In genomic region chr10:82564353-82565218, GRCh38 we compare ENCODE assay signal across 24 cellular contexts.
DNase-seq lines count a peak whose midpoint lies in the region; ATAC-seq and TF ChIP-seq lines count a peak whose summit lies in the region.
"Had no signal": no experiment of that assay in that cellular context is flagged by ENCODE, and none has a peak within 500 bp of the region (broad histone marks: within the 10 kb centered on the region; RNA-seq: fewer than 3 reads in every experiment).

No MANE protein-coding gene starts in this region.

- in situ Hi-C loops in mammary epithelial cell (cut with MboI; ENCODE audit: low sequenced_read_pairs in 2 of 2) (no loop called here), G401 (cut with HindIII; ENCODE audit: low sequenced_read_pairs) (no loop called here)

- H3K9me3 ChIP-seq in mammary epithelial cell (replicated peaks; ENCODE audit: insufficient read depth, low read length) = no peaks in the 10 kb centered on the region
- no peaks in the 10 kb centered on the region for H3K9me3 ChIP-seq in OCI-LY1 (ENCODE audit: low read length)
- H3K9me3 ChIP-seq: heart right ventricle, transverse colon had no signal

- dilution Hi-C loops in mammary epithelial cell (cut with HindIII; ENCODE audit: low sequenced_read_pairs) = no loop called here

- H3K79me2 ChIP-seq in mammary epithelial cell (ENCODE audit: insufficient read depth, low read length) = no peaks in the 10 kb centered on the region
- peaks cover 95% of the 10 kb centered on the region for H3K79me2 ChIP-seq in OCI-LY1 (ENCODE audit: insufficient read depth, low read length)

- H3K9ac ChIP-seq in mammary epithelial cell (ENCODE audit: insufficient read depth, low read length) (no peak overlapping the region), OCI-LY1 (ENCODE audit: low read length) (no peak overlapping the region)

- H3K4me1 Mint-ChIP-seq in MCF 10A (ENCODE audit: insufficient read depth, unreplicated experiment) = peaks cover 13% of the 10 kb centered on the region
- no peaks in the 10 kb centered on the region for H3K4me1 Mint-ChIP-seq in activated T-cell treated with anti-CD3 and anti-CD28 coated beads, Interleukin-2, amount 50 U/mL, for 24 hours (ENCODE audit: low read depth)
- H3K4me1 Mint-ChIP-seq: central memory CD8-positive, alpha-beta T cell; H9; immature natural killer cell had no signal

- H3K36me3 ChIP-seq in mammary epithelial cell (ENCODE audit: insufficient read depth, low read length) = no peaks in the 10 kb centered on the region
- peaks cover 82% of the 10 kb centered on the region for H3K36me3 ChIP-seq in OCI-LY1 (ENCODE audit: insufficient read depth, low read length)
- H3K36me3 ChIP-seq: heart right ventricle, transverse colon had no signal

- H3K27ac ChIP-seq in mammary epithelial cell (ENCODE audit: insufficient read depth, low read depth, low read length) = no peak overlapping the region
- peak overlapping the region; percentile 27 for H3K27ac ChIP-seq in OCI-LY1 (ENCODE audit: low read depth, low read length, poor library complexity, severe bottlenecking)
- H3K27ac ChIP-seq: heart right ventricle, transverse colon, VCaP had no signal

- BruUV-seq in MCF 10A (replicated peaks; lab: Mats Ljungman, UMichigan) = no TSS peak
- BruUV-seq in mammary epithelial cell (replicated peaks; lab: Mats Ljungman, UMichigan) = no TSS peak

- H3K4me3 ChIP-seq in mammary epithelial cell (replicated peaks in 1 of 3; ENCODE audit: insufficient read depth in 1 of 3, low read depth in 2 of 3, low read length in 3 of 3) = no peak overlapping the region
- no peak overlapping the region for H3K4me3 ChIP-seq in OCI-LY1 (ENCODE audit: low read depth, low read length, poor library complexity, severe bottlenecking)
- H3K4me3 ChIP-seq: heart right ventricle, transverse colon had no signal

- ATAC-seq in GM21390 (IDR thresholded peaks at IDR 0.05; ENCODE audit: unreplicated experiment) = no peak
- no peak for ATAC-seq in GM18867 (IDR thresholded peaks at IDR 0.05; ENCODE audit: unreplicated experiment)
- ATAC-seq: heart right ventricle, sciatic nerve had no signal

- H3F3A ChIP-seq in OCI-LY1 (ENCODE audit: insufficient read depth, low read length) = peaks cover 3% of the 10 kb centered on the region; the same call in 1 of the 2 replicates

- TF ChIP-seq CTCF in MCF 10A (IDR thresholded peaks at IDR 0.05; ENCODE audit: unreplicated experiment) = no peak
- TF ChIP-seq CTCF in mammary epithelial cell (conservative IDR thresholded peaks at IDR 0.05 in 1 of 2, IDR thresholded peaks at IDR 0.05 in 1 of 2; ENCODE audit: extremely low read depth in 1 of 2, insufficient read depth in 1 of 2, low read depth in 1 of 2, low read length in 2 of 2) = no peak
- TF ChIP-seq CTCF in OCI-LY1 (IDR thresholded peaks at IDR 0.05; ENCODE audit: low read length) = no peak

- POLR2A ChIA-PET in MCF 10A (lab: Yijun Ruan, JAX) = no interaction called here

- no peaks in the 10 kb centered on the region for H3K9me2 ChIP-seq in OCI-LY1 (ENCODE audit: low read depth, low read length)

- no peaks in the 10 kb centered on the region for H3K9me3 Mint-ChIP-seq in MCF 10A (ENCODE audit: unreplicated experiment)
- peaks cover 4% of the 10 kb centered on the region for H3K9me3 Mint-ChIP-seq in activated T-cell treated with anti-CD3 and anti-CD28 coated beads, Interleukin-2, amount 50 U/mL, for 24 hours
- H3K9me3 Mint-ChIP-seq: H9 had no signal

- 45% methylated on average over 7 of the region's 7 CpGs for WGBS in mammary epithelial cell (ENCODE audit: low coverage, missing lambda C conversion rate)

- intact Hi-C loops in MCF 10A (cut with micrococcal nuclease) (no loop called here), mammary epithelial cell (cut with micrococcal nuclease) (no loop called here)

- H3K4me2 ChIP-seq in mammary epithelial cell (ENCODE audit: insufficient read depth, low read depth, low read length) = no peak overlapping the region
- no peak overlapping the region for H3K4me2 ChIP-seq in OCI-LY1 (ENCODE audit: low read length)

- CTCF ChIA-PET in MCF 10A (lab: Yijun Ruan, JAX) (interaction anchor here (0.6 kb wide), 1 partner anchor 1900 kb away, joined by 3 read pairs; no protein-coding TSS in a partner anchor), mammary epithelial cell (lab: Charles Lee; ENCODE audit: low non-redundant PET) (no interaction called here)

- H3K27me3 Mint-ChIP-seq in MCF 10A (ENCODE audit: insufficient read depth, unreplicated experiment) = no peaks in the 10 kb centered on the region
- no peaks in the 10 kb centered on the region for H3K27me3 Mint-ChIP-seq in activated T-cell treated with anti-CD3 and anti-CD28 coated beads, Interleukin-2, amount 50 U/mL, for 24 hours
- H3K27me3 Mint-ChIP-seq: central memory CD8-positive, alpha-beta T cell; stimulated activated naive CD8-positive, alpha-beta T cell treated with anti-CD3 and anti-CD28 coated beads, Interleukin-15, Interleukin-2, amounts not matched to agents 100 ng/mL and 50 ng/mL, for 24 hours had no signal

- H3K4me1 ChIP-seq in mammary epithelial cell (ENCODE audit: insufficient read depth, low read length) (no peaks in the 10 kb centered on the region), OCI-LY1 (ENCODE audit: insufficient read depth, low read length, severe bottlenecking) (peaks cover 52% of the 10 kb centered on the region)
- H3K4me1 ChIP-seq: heart right ventricle, transverse colon had no signal

- H2AFZ ChIP-seq in mammary epithelial cell (ENCODE audit: low read depth, low read length) (no peak overlapping the region), OCI-LY1 (ENCODE audit: low read length) (no peak overlapping the region)

- DNase-seq in MCF 10A (ENCODE audit: unreplicated experiment) (peak; percentile 48), mammary epithelial cell (no peak), fibroblast of peridontal ligament (ENCODE audit: extremely low read depth) (peak; percentile 0), G401 (ENCODE audit: low spot score) (no peak)
- no peak for DNase-seq in activated T-cell treated with anti-CD3 and anti-CD28 coated beads, Interleukin-2, amount 50 U/mL, for 24 hours
- DNase-seq: activated CD8-positive, alpha-beta memory T cell treated with anti-CD3 and anti-CD28 coated beads, Interleukin-2, amount 50 U/mL, for 48 hours; activated gamma-delta T cell treated with Interleukin-2 at 50 U/mL for 16 hours; amygdala; C1 segment of cervical spinal cord; effector CD8-positive, alpha-beta T cell; H9; heart right ventricle; immature natural killer cell; NCI-H146; NCI-H345; SHP77 treated with DMSO at 0.1 percent for 48 hours; transverse colon had no signal

- H3K27ac Mint-ChIP-seq in MCF 10A (ENCODE audit: low read depth, unreplicated experiment) = peak overlapping the region; percentile 8
- H3K27ac Mint-ChIP-seq in activated T-cell treated with anti-CD3 and anti-CD28 coated beads, Interleukin-2, amount 50 U/mL, for 24 hours = no peak overlapping the region
- H3K27ac Mint-ChIP-seq: H9; immature natural killer cell; stimulated activated naive CD8-positive, alpha-beta T cell treated with anti-CD3 and anti-CD28 coated beads, Interleukin-15, Interleukin-2, amounts not matched to agents 100 ng/mL and 50 ng/mL, for 24 hours had no signal

- H4K20me1 ChIP-seq in mammary epithelial cell (ENCODE audit: insufficient read depth, low read length) = no peaks in the 10 kb centered on the region
- H4K20me1 ChIP-seq in OCI-LY1 (ENCODE audit: insufficient read depth, low read length) = no peaks in the 10 kb centered on the region

- H3K36me3 Mint-ChIP-seq in MCF 10A (ENCODE audit: insufficient read depth, unreplicated experiment) = no peaks in the 10 kb centered on the region
- no peaks in the 10 kb centered on the region for H3K36me3 Mint-ChIP-seq in activated T-cell treated with anti-CD3 and anti-CD28 coated beads, Interleukin-2, amount 50 U/mL, for 24 hours (ENCODE audit: low read depth)
- H3K36me3 Mint-ChIP-seq: immature natural killer cell had no signal

- H3K27me3 ChIP-seq in mammary epithelial cell (ENCODE audit: insufficient read depth, low read length) (no peaks in the 10 kb centered on the region), OCI-LY1 (ENCODE audit: insufficient read depth, low read length) (no peaks in the 10 kb centered on the region)
- H3K27me3 ChIP-seq: heart right ventricle, transverse colon had no signal

- H3K4me3 Mint-ChIP-seq in MCF 10A (ENCODE audit: unreplicated experiment) = no peak overlapping the region
- no peak overlapping the region for H3K4me3 Mint-ChIP-seq in activated T-cell treated with anti-CD3 and anti-CD28 coated beads, Interleukin-2, amount 50 U/mL, for 24 hours
- H3K4me3 Mint-ChIP-seq: central memory CD8-positive, alpha-beta T cell; H9; immature natural killer cell; stimulated activated naive CD8-positive, alpha-beta T cell treated with anti-CD3 and anti-CD28 coated beads, Interleukin-15, Interleukin-2, amounts not matched to agents 100 ng/mL and 50 ng/mL, for 24 hours had no signal

Comparison
In these comparisons a context has a peak if more than half of its experiments do, and no peak if none do; other contexts are left out.
1. DNase-seq: peak in MCF 10A (single experiment) and fibroblast of peridontal ligament (single experiment); none in mammary epithelial cell (single experiment), activated T-cell treated with anti-CD3 and anti-CD28 coated beads, Interleukin-2, amount 50 U/mL, for 24 hours (single experiment) and G401 (single experiment).